Comparison of ENCODE assay signal across 9 cellular contexts in the genomic region with DNA sequence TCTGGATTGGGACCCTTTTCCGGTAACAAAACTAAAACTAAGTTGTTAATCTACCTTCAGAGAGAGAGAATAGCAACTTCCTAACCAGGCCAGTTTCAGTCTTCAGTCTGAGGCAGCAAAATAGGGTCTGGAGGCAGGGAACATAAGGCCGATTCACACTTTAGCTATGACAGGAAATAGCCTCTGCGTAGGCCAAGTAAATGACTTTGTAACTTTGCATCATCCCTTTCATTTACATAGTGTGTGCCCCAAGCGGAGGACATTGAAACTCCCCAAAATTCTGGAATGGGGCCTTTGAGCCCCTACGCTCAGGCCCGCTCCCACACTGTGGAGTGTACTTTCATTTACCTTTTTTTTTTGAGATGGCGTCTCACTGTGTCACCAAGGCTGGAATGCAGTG. TPM values are rescaled to one million over a fixed set of nuclear protein-coding genes. Genes with fewer than 3 reads are reported as not detected.
DNase-seq lines count a peak whose midpoint lies in the region; ATAC-seq, FAIRE-seq and TF ChIP-seq lines count a peak whose summit lies in the region.
"Had no signal": no experiment of that assay in that cellular context is flagged by ENCODE, and none has a peak within 500 bp of the region (broad histone marks: within the 10 kb centered on the region; RNA-seq: fewer than 3 reads in every experiment).

No MANE protein-coding gene starts in this region.

- H3K4me3 ChIP-seq in right atrium auricular region: no peak overlapping the region
- H3K4me3 ChIP-seq in astrocyte (ENCODE audit: insufficient read depth, low read depth, low read length): no peak overlapping the region

- H3K9ac ChIP-seq in astrocyte (ENCODE audit: low read length): peak overlapping the region; percentile 39

- H3K4me2 ChIP-seq in astrocyte (ENCODE audit: low read length): peak overlapping the region; percentile 66

- H3K36me3 Mint-ChIP-seq in astrocyte (ENCODE audit: low read depth, unreplicated experiment) (peaks cover 3% of the 10 kb centered on the region), nephron progenitor cell (ENCODE audit: low read depth) (peaks cover 11% of the 10 kb centered on the region)

- no peaks in the 10 kb centered on the region for H3K27me3 Mint-ChIP-seq in astrocyte (ENCODE audit: low read depth, unreplicated experiment)
- peaks cover 3% of the 10 kb centered on the region for H3K27me3 Mint-ChIP-seq in nephron progenitor cell (ENCODE audit: low read depth, poor library complexity)

- no peak overlapping the region for H2AFZ ChIP-seq in astrocyte (ENCODE audit: low read depth, low read length)

- peak overlapping the region; percentile 96 to 98 for H3K27ac ChIP-seq in right atrium auricular region
- H3K27ac ChIP-seq in astrocyte (ENCODE audit: low read depth, low read length): peak overlapping the region; percentile 51

- peaks cover 5% of the 10 kb centered on the region for H4K20me1 ChIP-seq in astrocyte (ENCODE audit: insufficient read depth, low read length)

- no peaks in the 10 kb centered on the region for H3K27me3 ChIP-seq in right atrium auricular region
- no peaks in the 10 kb centered on the region for H3K27me3 ChIP-seq in astrocyte (ENCODE audit: insufficient read depth, low read length)

- H3K9me3 ChIP-seq in right atrium auricular region: no peaks in the 10 kb centered on the region
- no peaks in the 10 kb centered on the region for H3K9me3 ChIP-seq in astrocyte (ENCODE audit: insufficient read depth, low read depth, low read length)

- peaks cover 1% of the 10 kb centered on the region for H3K9me3 Mint-ChIP-seq in astrocyte (ENCODE audit: unreplicated experiment)
- no peaks in the 10 kb centered on the region for H3K9me3 Mint-ChIP-seq in nephron progenitor cell

- ATAC-seq in left ventricle myocardium superior (no peak), HG03457 (IDR thresholded peaks at IDR 0.05; ENCODE audit: unreplicated experiment) (peak; percentile 13)

- no peak for DNase-seq in right atrium auricular region (ENCODE audit: low spot score)
- no peak for DNase-seq in left ventricle myocardium superior
- DNase-seq in astrocyte (ENCODE audit: low read depth): peak; percentile 85
- DNase-seq in nephron progenitor cell: no peak
- no peak for DNase-seq in NCI-H2196 (lab: John Stamatoyannopoulos, UW; ENCODE audit: unreplicated experiment)
- DNase-seq in stimulated activated CD4-positive, alpha-beta T cell treated with anti-CD3 and anti-CD28 coated beads, Interleukin-1b, Interleukin-23, amount 100 ng/mL, for 48 hours: no peak
- DNase-seq in HT-29 (ENCODE audit: low spot score): no peak

- no peak for TF ChIP-seq CTCF in right atrium auricular region (IDR thresholded peaks at IDR 0.05)
- peak; percentile 6 for TF ChIP-seq CTCF in astrocyte (IDR thresholded peaks at IDR 0.05; ENCODE audit: insufficient read depth, low read depth, low read length)
- TF ChIP-seq CTCF in nephron progenitor cell (IDR thresholded peaks at IDR 0.05): no peak

- H3K36me3 ChIP-seq in right atrium auricular region (no peaks in the 10 kb centered on the region), astrocyte (ENCODE audit: insufficient read depth, low read length) (no peaks in the 10 kb centered on the region)

- peaks cover 0 to 66% of the 10 kb centered on the region in 2 donors for H3K4me1 ChIP-seq in right atrium auricular region
- H3K4me1 ChIP-seq in astrocyte (ENCODE audit: insufficient read depth, low read length): peaks cover 70% of the 10 kb centered on the region

- H3K27ac Mint-ChIP-seq in astrocyte (ENCODE audit: unreplicated experiment) (peak overlapping the region; percentile 92), nephron progenitor cell (no peak overlapping the region)

- H3K4me3 Mint-ChIP-seq in astrocyte (ENCODE audit: unreplicated experiment) (no peak overlapping the region), nephron progenitor cell (peak overlapping the region; percentile 3)

- H3K79me2 ChIP-seq in astrocyte (ENCODE audit: insufficient read depth, low read length): peaks cover 26% of the 10 kb centered on the region

- peak; percentile 9 for FAIRE-seq in astrocyte (lab: Jason Lieb, UNC)
- FAIRE-seq: endometrium had no signal

- H3K4me1 Mint-ChIP-seq in astrocyte (ENCODE audit: low read depth, unreplicated experiment) (peaks cover 58% of the 10 kb centered on the region), nephron progenitor cell (peaks cover 48% of the 10 kb centered on the region)

- intact Hi-C loops in left ventricle myocardium superior (cut with micrococcal nuclease): no loop called here

RNA-seq across cellular contexts. Expression of gene UPP1, which starts 1.7 kb away (rescaled TPM):
- total RNA-seq in right atrium auricular region: 10 to 100 TPM; 11.1 to 11.2 TPM
- 20.9 TPM for total RNA-seq in left ventricle myocardium superior
- total RNA-seq in astrocyte: 33.6 and 54.2 TPM in 2 replicates
- 22.5 and 24.3 TPM in 2 replicates for total RNA-seq in HT-29 (2014; rRNA removed; shearing (Covaris generic))

RNA-seq across cellular contexts. Expression of gene C7orf57, which starts 52.0 kb away (rescaled TPM):
- total RNA-seq in right atrium auricular region (not detected), left ventricle myocardium superior (not detected), astrocyte (not detected in 2 replicates)
- not detected in 2 replicates for total RNA-seq in HT-29 (2014; rRNA removed; shearing (Covaris generic))

RNA-seq across cellular contexts. Expression of gene SUN3, which starts 58.4 kb away (rescaled TPM):
- total RNA-seq in right atrium auricular region (not detected), left ventricle myocardium superior (not detected), astrocyte (not detected in 2 replicates)
- total RNA-seq in HT-29 (2014; rRNA removed; shearing (Covaris generic)): not detected in 2 replicates
